In genomic region chr2:230788554-230789175, GRCh38 we compare ENCODE assay signal across 16 cellular contexts.
DNase-seq lines count a peak whose midpoint lies in the region; ATAC-seq and TF ChIP-seq lines count a peak whose summit lies in the region.
"Had no signal": no experiment of that assay in that cellular context is flagged by ENCODE, and none has a peak within 500 bp of the region (broad histone marks: within the 10 kb centered on the region; RNA-seq: fewer than 3 reads in every experiment).

No MANE protein-coding gene starts in this region.

- CTCF ChIA-PET in WTC11 (lab: Charles Lee): no interaction called here

- peak overlapping the region; percentile 89 for H3K27ac Mint-ChIP-seq in activated naive CD8-positive, alpha-beta T cell
- H3K27ac Mint-ChIP-seq in activated naive CD8-positive, alpha-beta T cell treated with anti-CD3 and anti-CD28 coated beads for 36 hours: no peak overlapping the region
- no peak overlapping the region for H3K27ac Mint-ChIP-seq in WTC11
- peak overlapping the region; percentile 24 for H3K27ac Mint-ChIP-seq in memory B cell

- peaks cover 72% of the 10 kb centered on the region for H3K4me1 Mint-ChIP-seq in activated naive CD8-positive, alpha-beta T cell (ENCODE audit: low read depth)
- H3K4me1 Mint-ChIP-seq in activated naive CD8-positive, alpha-beta T cell treated with anti-CD3 and anti-CD28 coated beads for 36 hours: peaks cover 48% of the 10 kb centered on the region
- H3K4me1 Mint-ChIP-seq in WTC11 (peaks cover 20% of the 10 kb centered on the region), memory B cell (peaks cover 23% of the 10 kb centered on the region)

- peaks cover 67% of the 10 kb centered on the region for H3K36me3 Mint-ChIP-seq in activated naive CD8-positive, alpha-beta T cell
- H3K36me3 Mint-ChIP-seq in activated naive CD8-positive, alpha-beta T cell treated with anti-CD3 and anti-CD28 coated beads for 36 hours: peaks cover 95% of the 10 kb centered on the region
- H3K36me3 Mint-ChIP-seq in WTC11 (peaks cover 71% of the 10 kb centered on the region), memory B cell (peaks cover 57% of the 10 kb centered on the region)

- H3K4me3 Mint-ChIP-seq in activated naive CD8-positive, alpha-beta T cell: no peak overlapping the region
- no peak overlapping the region for H3K4me3 Mint-ChIP-seq in activated naive CD8-positive, alpha-beta T cell treated with anti-CD3 and anti-CD28 coated beads for 36 hours
- no peak overlapping the region for H3K4me3 Mint-ChIP-seq in WTC11
- H3K4me3 Mint-ChIP-seq in memory B cell: no peak overlapping the region

- ATAC-seq in WTC11: no peak
- ATAC-seq in memory B cell (ENCODE audit: low read depth): no peak

- TF ChIP-seq CTCF in WTC11 (IDR thresholded peaks at IDR 0.05): no peak

- peak; percentile 9 for DNase-seq in DMS79 treated with DMSO at 0.1 percent for 48 hours (lab: John Stamatoyannopoulos, UW)
- no peak for DNase-seq in DMS79 (lab: John Stamatoyannopoulos, UW)
- no peak for DNase-seq in activated naive CD8-positive, alpha-beta T cell treated with anti-CD3 and anti-CD28 coated beads for 36 hours
- DNase-seq in WTC11 (ENCODE audit: low spot score): no peak
- no peak for DNase-seq in memory B cell (ENCODE audit: low spot score in 2 of 2)
- DNase-seq in NCI-H1092 treated with DMSO at 0.1 percent for 48 hours (lab: John Stamatoyannopoulos, UW): no peak
- DNase-seq in activated CD8-positive, alpha-beta memory T cell treated with anti-CD3 and anti-CD28 coated beads, Interleukin-2, amount 50 U/mL, for 48 hours: no peak
- DNase-seq: Caco-2, GM23248, MM.1S, NCI-H1105 treated with DMSO at 0.1 percent for 48 hours, NCI-H187, NCI-H82, Peyer's patch, Right ventricle myocardium superior had no signal

- no peaks in the 10 kb centered on the region for H3K27me3 Mint-ChIP-seq in activated naive CD8-positive, alpha-beta T cell
- H3K27me3 Mint-ChIP-seq in activated naive CD8-positive, alpha-beta T cell treated with anti-CD3 and anti-CD28 coated beads for 36 hours: no peaks in the 10 kb centered on the region
- H3K27me3 Mint-ChIP-seq in WTC11 (ENCODE audit: low read depth) (no peaks in the 10 kb centered on the region), memory B cell (no peaks in the 10 kb centered on the region)

- POLR2A ChIA-PET in WTC11 (lab: Charles Lee): no interaction called here

- peaks cover 19% of the 10 kb centered on the region for H3K9me3 Mint-ChIP-seq in activated naive CD8-positive, alpha-beta T cell (ENCODE audit: low read depth)
- peaks cover 41% of the 10 kb centered on the region for H3K9me3 Mint-ChIP-seq in activated naive CD8-positive, alpha-beta T cell treated with anti-CD3 and anti-CD28 coated beads for 36 hours
- H3K9me3 Mint-ChIP-seq in WTC11 (peaks cover 52% of the 10 kb centered on the region), memory B cell (peaks cover 10% of the 10 kb centered on the region)

TF ChIP-seq in WTC11, 78 proteins besides CTCF, POLR2A, EP300 and RAD21:
- TF ChIP-seq ZNF317 (CRISPR knock-in tag; IDR thresholded peaks at IDR 0.05; ENCODE audit: borderline replicate concordance, low read depth): peak; percentile 95
- TF ChIP-seq, protein P1, sequence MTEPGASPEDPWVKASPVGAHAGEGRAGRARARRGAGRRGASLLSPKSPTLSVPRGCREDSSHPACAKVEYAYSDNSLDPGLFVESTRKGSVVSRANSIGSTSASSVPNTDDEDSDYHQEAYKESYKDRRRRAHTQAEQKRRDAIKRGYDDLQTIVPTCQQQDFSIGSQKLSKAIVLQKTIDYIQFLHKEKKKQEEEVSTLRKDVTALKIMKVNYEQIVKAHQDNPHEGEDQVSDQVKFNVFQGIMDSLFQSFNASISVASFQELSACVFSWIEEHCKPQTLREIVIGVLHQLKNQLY (CRISPR knock-in tag; IDR thresholded peaks at IDR 0.05): no peak

Comparison
In these comparisons a context has a peak if more than half of its experiments do, and no peak if none do; other contexts are left out.
1. H3K27ac Mint-ChIP-seq: peak in activated naive CD8-positive, alpha-beta T cell (single experiment) and memory B cell (single experiment); none in activated naive CD8-positive, alpha-beta T cell treated with anti-CD3 and anti-CD28 coated beads for 36 hours (single experiment) and WTC11 (single experiment).